In the genomic region with DNA sequence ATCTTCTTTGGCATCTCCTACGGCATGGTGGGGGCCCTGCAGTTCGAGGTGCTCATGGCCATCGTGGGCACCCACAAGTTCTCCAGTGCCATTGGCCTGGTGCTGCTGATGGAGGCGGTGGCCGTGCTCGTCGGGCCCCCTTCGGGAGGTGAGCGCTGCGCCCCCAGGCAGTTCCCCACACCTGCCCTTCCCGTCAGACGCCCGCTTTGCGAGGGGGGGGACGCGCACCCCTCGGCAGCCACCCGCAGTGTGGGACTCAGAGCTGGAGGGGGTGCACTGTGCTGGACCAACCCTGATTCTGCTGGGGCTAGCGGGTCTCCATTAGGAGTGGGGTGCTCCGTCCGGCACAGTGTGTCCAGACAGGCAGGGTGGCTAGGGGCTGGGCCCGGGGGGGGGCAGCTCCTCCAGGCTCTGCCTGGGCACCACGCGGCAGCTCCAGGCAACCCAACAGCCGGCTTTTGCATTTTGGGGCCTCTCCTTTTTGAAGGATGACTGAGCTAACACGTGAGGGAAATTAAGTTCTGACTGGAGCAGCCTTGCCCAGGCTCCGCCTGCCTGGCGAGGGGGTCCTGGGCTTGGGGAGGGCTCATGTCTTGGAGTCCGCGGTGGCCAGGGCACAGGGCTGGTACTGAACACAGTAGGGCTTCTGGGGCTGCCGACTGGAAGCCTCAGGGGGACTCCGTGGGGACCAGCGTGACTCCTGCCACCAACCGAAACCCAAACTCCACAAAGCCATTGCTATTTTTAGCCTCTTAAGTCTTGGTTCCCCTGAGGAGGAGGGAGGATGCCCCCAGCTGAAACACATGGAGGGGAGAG, we compare ENCODE assay signal across 9 cellular contexts. TPM values are rescaled to one million over a fixed set of nuclear protein-coding genes. Genes with fewer than 3 reads are reported as not detected.
DNase-seq lines count a peak whose midpoint lies in the region; ATAC-seq and TF ChIP-seq lines count a peak whose summit lies in the region.
"Had no signal": no experiment of that assay in that cellular context is flagged by ENCODE, and none has a peak within 500 bp of the region (broad histone marks: within the 10 kb centered on the region; RNA-seq: fewer than 3 reads in every experiment).

No MANE protein-coding gene starts in this region.

- H3K27ac ChIP-seq in angular gyrus (ENCODE audit: low read depth, low read length): peak overlapping the region; percentile 48
- H3K27ac ChIP-seq in mesenchymal stem cell (ENCODE audit: low read length, poor library complexity, severe bottlenecking): peak overlapping the region; percentile 7
- H3K27ac ChIP-seq in tibial nerve: peak overlapping the region in 3 of 4 donors; percentile 80 to 91 (median 85)

- H3K4me3 ChIP-seq in mesenchymal stem cell (ENCODE audit: insufficient read depth in 1 of 2, low read depth in 1 of 2, low read length in 2 of 2): no peak overlapping the region
- H3K4me3 ChIP-seq in tibial nerve: no peak overlapping the region

- no peak overlapping the region for H2AFZ ChIP-seq in mesenchymal stem cell (ENCODE audit: low read depth, low read length)

- no peaks in the 10 kb centered on the region for H3K9me3 Mint-ChIP-seq in activated T-cell treated with anti-CD3 and anti-CD28 coated beads, Interleukin-2, amount 50 U/mL, for 24 hours

- H3K23ac ChIP-seq in mesenchymal stem cell (ENCODE audit: low read length in 2 of 2): peak overlapping the region in 1 of 2 experiments; percentile 34

- no peak for TF ChIP-seq EP300 in tibial nerve (IDR thresholded peaks at IDR 0.05)

- H3K27ac Mint-ChIP-seq in activated T-cell treated with anti-CD3 and anti-CD28 coated beads, Interleukin-2, amount 50 U/mL, for 24 hours: peak overlapping the region; percentile 80

- no peak overlapping the region for H2BK120ac ChIP-seq in mesenchymal stem cell (ENCODE audit: low read depth, low read length)

- H2BK15ac ChIP-seq in mesenchymal stem cell (ENCODE audit: low read depth, poor library complexity, severe bottlenecking): peak overlapping the region; percentile 1

- no peak overlapping the region for H2BK5ac ChIP-seq in mesenchymal stem cell (ENCODE audit: low read depth, low read length, poor library complexity, severe bottlenecking)

- no peak for DNase-seq in activated T-cell treated with anti-CD3 and anti-CD28 coated beads, Interleukin-2, amount 50 U/mL, for 24 hours
- DNase-seq in activated T-cell treated with anti-CD3 and anti-CD28 coated beads, Interleukin-2, amount 50 U/mL, for 48 hours: no peak
- DNase-seq in mesenchymal stem cell (no peak), tibial nerve (ENCODE audit: low spot score in 2 of 2) (no peak), NCI-H1417 treated with DMSO at 0.1 percent for 48 hours (lab: John Stamatoyannopoulos, UW) (no peak), GOT3 (lab: John Stamatoyannopoulos, UW) (no peak)
- DNase-seq: retina had no signal

- H2AK5ac ChIP-seq in mesenchymal stem cell (ENCODE audit: low read length, severe bottlenecking): peak overlapping the region; percentile 35

- peaks cover 61% of the 10 kb centered on the region for H3K4me1 Mint-ChIP-seq in activated T-cell treated with anti-CD3 and anti-CD28 coated beads, Interleukin-2, amount 50 U/mL, for 24 hours (ENCODE audit: low read depth)

- ATAC-seq in HG03469 (IDR thresholded peaks at IDR 0.05; ENCODE audit: unreplicated experiment): no peak

- TF ChIP-seq CTCF in tibial nerve (IDR thresholded peaks at IDR 0.05): no peak

- H3K4me1 ChIP-seq in mesenchymal stem cell (ENCODE audit: control insufficient read depth, insufficient read depth, low read depth, low read length): peaks cover 93% of the 10 kb centered on the region
- peaks cover 21 to 95% (median 72%) of the 10 kb centered on the region in 4 donors for H3K4me1 ChIP-seq in tibial nerve

- H3K36me3 Mint-ChIP-seq in activated T-cell treated with anti-CD3 and anti-CD28 coated beads, Interleukin-2, amount 50 U/mL, for 24 hours (ENCODE audit: low read depth): peaks cover 35% of the 10 kb centered on the region

- no peaks in the 10 kb centered on the region for H3K27me3 Mint-ChIP-seq in activated T-cell treated with anti-CD3 and anti-CD28 coated beads, Interleukin-2, amount 50 U/mL, for 24 hours

- no peak overlapping the region for H3K18ac ChIP-seq in mesenchymal stem cell (ENCODE audit: low read depth in 1 of 2, low read length in 2 of 2)

- no peak overlapping the region for H3K9ac ChIP-seq in mesenchymal stem cell (ENCODE audit: low read length)

- 90% methylated on average over 34 of the region's 34 CpGs for WGBS in mesenchymal stem cell
- 74 to 80% methylated on average over 15 to 26 of the region's 34 CpGs for WGBS in tibial nerve, 2 donors

- no peak overlapping the region for H3K14ac ChIP-seq in mesenchymal stem cell (ENCODE audit: low read length in 2 of 2)

- no peak overlapping the region for H2BK12ac ChIP-seq in mesenchymal stem cell (ENCODE audit: low read length in 2 of 2)

- no peak overlapping the region for H3K4ac ChIP-seq in mesenchymal stem cell (ENCODE audit: low read depth in 1 of 2, low read length in 2 of 2)

- H3K4me2 ChIP-seq in mesenchymal stem cell (ENCODE audit: low read length, poor library complexity, severe bottlenecking): no peak overlapping the region

- H3K36me3 ChIP-seq in mesenchymal stem cell (ENCODE audit: control insufficient read depth in 1 of 2, insufficient read depth in 2 of 2, low read depth in 1 of 2, low read length in 2 of 2) (peaks cover 40 to 87% of the 10 kb centered on the region in 2 experiments), tibial nerve (peaks cover 0 to 27% (median 0%) of the 10 kb centered on the region in 3 donors)

- H3K27me3 ChIP-seq in mesenchymal stem cell (ENCODE audit: control insufficient read depth in 1 of 2, insufficient read depth in 1 of 2, low read length in 2 of 2) (no peaks in the 10 kb centered on the region), tibial nerve (no peaks in the 10 kb centered on the region)

- peak overlapping the region; percentile 52 for H3K4me3 Mint-ChIP-seq in activated T-cell treated with anti-CD3 and anti-CD28 coated beads, Interleukin-2, amount 50 U/mL, for 24 hours

- no peak overlapping the region for H4K91ac ChIP-seq in mesenchymal stem cell (ENCODE audit: low read length)

- TF ChIP-seq POLR2A in tibial nerve (IDR thresholded peaks at IDR 0.05): no peak

- no peaks in the 10 kb centered on the region for H3K9me3 ChIP-seq in mesenchymal stem cell (ENCODE audit: control insufficient read depth, low read length)
- no peaks in the 10 kb centered on the region for H3K9me3 ChIP-seq in tibial nerve

- peaks cover 15% of the 10 kb centered on the region for H3K79me1 ChIP-seq in mesenchymal stem cell (replicated peaks; ENCODE audit: low read length, poor library complexity, severe bottlenecking)

- H4K8ac ChIP-seq in mesenchymal stem cell (ENCODE audit: low read length): no peak overlapping the region

RNA-seq across cellular contexts. Expression of a gene that starts 9.1 kb away (rescaled TPM):
- polyA plus RNA-seq in mesenchymal stem cell (2013, experiment 1 of 2): 217 TPM
- 200 TPM for polyA plus RNA-seq in mesenchymal stem cell (2013, experiment 2 of 2)
- total RNA-seq in tibial nerve: 10 to 100 TPM; 10.5 to 36.0 (median 21.4) TPM

RNA-seq across cellular contexts. Expression of a gene that starts 25.3 kb away (rescaled TPM):
- 20.2 TPM for polyA plus RNA-seq in mesenchymal stem cell (2013, experiment 1 of 2)
- polyA plus RNA-seq in mesenchymal stem cell (2013, experiment 2 of 2): 19.0 TPM
- 10 to 100 TPM; 33.5 to 91.2 (median 47.9) TPM for total RNA-seq in tibial nerve

RNA-seq across cellular contexts. Expression of a gene that starts 35.5 kb away (rescaled TPM):
- 100 TPM for polyA plus RNA-seq in mesenchymal stem cell (2013, experiment 1 of 2)
- polyA plus RNA-seq in mesenchymal stem cell (2013, experiment 2 of 2): 98.8 TPM
- 100 to 1,000 TPM in 3 of 4 donors, 10 to 100 TPM in 1; 93.9 to 160 (median 124) TPM for total RNA-seq in tibial nerve

Comparison
In these comparisons a context has a peak if more than half of its experiments do, and no peak if none do; other contexts are left out.
1. H3K27ac ChIP-seq: peak in every context shown above with its lines; median percentile 85 in tibial nerve; 48 in angular gyrus; 7 in mesenchymal stem cell.